In the genomic region with DNA sequence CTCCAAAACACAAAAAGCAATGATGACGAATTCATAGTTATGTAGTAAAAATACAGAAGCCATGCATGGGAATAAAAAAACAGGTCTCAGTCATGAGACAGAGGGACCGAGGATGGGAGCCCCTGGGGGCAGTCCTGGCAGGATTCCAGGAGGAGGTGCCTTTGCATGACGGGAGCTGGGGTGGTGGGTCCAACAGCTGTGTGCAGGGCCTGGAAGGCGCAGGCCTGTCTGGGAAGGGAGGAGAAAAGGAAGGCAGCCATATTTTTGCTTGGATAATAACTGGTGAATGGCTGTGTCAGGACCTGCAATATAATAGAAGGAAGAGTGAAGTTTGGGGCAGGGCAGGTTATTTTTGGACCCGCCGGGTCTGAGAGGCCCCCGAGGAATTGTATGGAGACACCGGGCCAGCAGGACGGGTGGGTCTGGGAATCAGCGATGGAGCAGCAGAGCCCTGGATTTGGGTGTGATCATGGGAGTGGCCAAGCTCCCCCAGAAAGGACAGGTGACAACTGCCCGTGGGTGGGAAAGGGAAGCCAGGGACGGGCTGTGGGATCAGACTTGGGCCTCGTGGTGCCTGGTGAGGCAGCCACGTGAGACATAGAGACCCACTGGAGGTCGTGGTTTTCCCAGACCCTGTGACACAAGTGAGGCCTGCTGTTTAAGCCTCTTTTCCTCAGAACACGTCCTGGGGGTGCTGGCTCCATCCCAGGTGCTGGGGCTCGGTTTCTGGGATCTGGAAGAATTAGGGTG, we compare ENCODE assay signal across 27 cellular contexts. TPM values are rescaled to one million over a fixed set of nuclear protein-coding genes. Genes with fewer than 3 reads are reported as not detected.
DNase-seq lines count a peak whose midpoint lies in the region; ATAC-seq and TF ChIP-seq lines count a peak whose summit lies in the region.
"Had no signal": no experiment of that assay in that cellular context is flagged by ENCODE, and none has a peak within 500 bp of the region (broad histone marks: within the 10 kb centered on the region; RNA-seq: fewer than 3 reads in every experiment).

No MANE protein-coding gene starts in this region.

- H3K36me3 ChIP-seq in right atrium auricular region (no peaks in the 10 kb centered on the region), lower lobe of right lung (no peaks in the 10 kb centered on the region)
- H3K36me3 ChIP-seq: left lung, prostate gland had no signal

- H3K9me3 Mint-ChIP-seq in chondrocyte (ENCODE audit: low read depth) = peaks cover 2% of the 10 kb centered on the region
- H3K9me3 Mint-ChIP-seq in osteocyte (ENCODE audit: unreplicated experiment) = no peaks in the 10 kb centered on the region
- no peaks in the 10 kb centered on the region for H3K9me3 Mint-ChIP-seq in activated CD8-positive, alpha-beta T cell treated with anti-CD3 and anti-CD28 coated beads for 36 hours
- H3K9me3 Mint-ChIP-seq: activated naive CD4-positive, alpha-beta T cell treated with anti-CD3 and anti-CD28 coated beads, Interleukin-2, amount 50 U/mL, for 24 hours; activated T-helper 2 cell treated with anti-CD3 and anti-CD28 coated beads, Interferon-gamma antibody, Interleukin-2, Interleukin-4, amounts not matched to agents 10 μg/mL and 5 μg/mL and 100 μg/mL, durations not matched to agents 14 hours and 24 hours and 36 hours; CD8-positive, alpha-beta memory T cell; naive thymus-derived CD8-positive, alpha-beta T cell had no signal

- ATAC-seq in left ventricle myocardium superior (no peak), HG03342 (IDR thresholded peaks at IDR 0.05; ENCODE audit: unreplicated experiment) (no peak), lower lobe of right lung (no peak)
- no peak for ATAC-seq in activated CD8-positive, alpha-beta T cell treated with anti-CD3 and anti-CD28 coated beads for 36 hours
- ATAC-seq: activated CD4-positive, CD25-positive, alpha-beta regulatory T cell treated with anti-CD3 and anti-CD28 coated beads, Interleukin-2, amount 50 U/mL, for 24 hours; left lung; naive thymus-derived CD8-positive, alpha-beta T cell had no signal

- H3K9me3 ChIP-seq in right atrium auricular region = no peaks in the 10 kb centered on the region
- H3K9me3 ChIP-seq in lower lobe of right lung = no peaks in the 10 kb centered on the region
- H3K9me3 ChIP-seq: left lung, prostate gland had no signal

- CTCF ChIA-PET in activated CD8-positive, alpha-beta T cell treated with anti-CD3 and anti-CD28 coated beads for 36 hours (lab: Charles Lee) = no interaction called here

- H3K27ac ChIP-seq in right atrium auricular region (no peak overlapping the region), lower lobe of right lung (no peak overlapping the region)
- H3K27ac ChIP-seq: epithelial cell of prostate, left lung, prostate gland had no signal

- no peaks in the 10 kb centered on the region for H3K27me3 ChIP-seq in right atrium auricular region
- H3K27me3 ChIP-seq in lower lobe of right lung (ENCODE audit: low read depth) = peaks cover 21% of the 10 kb centered on the region

- peak; percentile 16 for DNase-seq in right atrium auricular region (ENCODE audit: low spot score)
- DNase-seq in left ventricle myocardium superior = no peak
- peak; percentile 64 for DNase-seq in chondrocyte (ENCODE audit: low spot score)
- peak; percentile 73 for DNase-seq in osteocyte (ENCODE audit: extremely low spot score, unreplicated experiment)
- DNase-seq in lower lobe of right lung = no peak
- no peak for DNase-seq in activated CD8-positive, alpha-beta T cell treated with anti-CD3 and anti-CD28 coated beads for 36 hours
- DNase-seq: activated CD4-positive, alpha-beta T cell treated with anti-CD3 and anti-CD28 coated beads, Interleukin-2, amount 50 U/mL, for 48 hours; activated T-cell treated with anti-CD3 and anti-CD28 coated beads for 4 hours; amniotic stem cell; CD8-positive, alpha-beta memory T cell; effector memory CD4-positive, alpha-beta T cell; EL; KBM-7; naive thymus-derived CD8-positive, alpha-beta T cell; NCI-H1105 treated with DMSO at 0.1 percent for 48 hours; NCI-H187 treated with DMSO at 0.1 percent for 48 hours; OCI-M1; stimulated activated CD4-positive, alpha-beta T cell treated with anti-CD3 and anti-CD28 coated beads, Interleukin-4, amount 100 ng/mL, for 24 hours; T-helper 2 cell had no signal

- H3K27me3 Mint-ChIP-seq in chondrocyte (ENCODE audit: low read depth) (peaks cover 28% of the 10 kb centered on the region), osteocyte (ENCODE audit: unreplicated experiment) (peaks cover 15% of the 10 kb centered on the region)
- peaks cover 11% of the 10 kb centered on the region for H3K27me3 Mint-ChIP-seq in activated CD8-positive, alpha-beta T cell treated with anti-CD3 and anti-CD28 coated beads for 36 hours

- no peak for TF ChIP-seq CTCF in right atrium auricular region (IDR thresholded peaks at IDR 0.05)
- no peak for TF ChIP-seq CTCF in chondrocyte (IDR thresholded peaks at IDR 0.05)
- TF ChIP-seq CTCF in osteocyte (IDR thresholded peaks at IDR 0.05) = no peak
- no peak for TF ChIP-seq CTCF in lower lobe of right lung (IDR thresholded peaks at IDR 0.05)
- TF ChIP-seq CTCF in activated CD8-positive, alpha-beta T cell treated with anti-CD3 and anti-CD28 coated beads for 36 hours (IDR thresholded peaks at IDR 0.05) = no peak

- H3K4me3 Mint-ChIP-seq in chondrocyte (ENCODE audit: unreplicated experiment) (no peak overlapping the region), osteocyte (ENCODE audit: unreplicated experiment) (no peak overlapping the region)
- H3K4me3 Mint-ChIP-seq in activated CD8-positive, alpha-beta T cell treated with anti-CD3 and anti-CD28 coated beads for 36 hours = no peak overlapping the region
- H3K4me3 Mint-ChIP-seq: activated naive CD4-positive, alpha-beta T cell treated with anti-CD3 and anti-CD28 coated beads, Interleukin-2, amount 50 U/mL, for 24 hours; CD8-positive, alpha-beta memory T cell; naive thymus-derived CD8-positive, alpha-beta T cell had no signal

- H3K27ac Mint-ChIP-seq in chondrocyte (ENCODE audit: unreplicated experiment) (no peak overlapping the region), osteocyte (ENCODE audit: unreplicated experiment) (no peak overlapping the region)
- no peak overlapping the region for H3K27ac Mint-ChIP-seq in activated CD8-positive, alpha-beta T cell treated with anti-CD3 and anti-CD28 coated beads for 36 hours
- H3K27ac Mint-ChIP-seq: activated naive CD4-positive, alpha-beta T cell treated with anti-CD3 and anti-CD28 coated beads, Interleukin-2, amount 50 U/mL, for 24 hours; activated T-helper 2 cell treated with anti-CD3 and anti-CD28 coated beads, Interferon-gamma antibody, Interleukin-2, Interleukin-4, amounts not matched to agents 10 μg/mL and 5 μg/mL and 100 μg/mL, durations not matched to agents 14 hours and 24 hours and 36 hours; CD8-positive, alpha-beta memory T cell; naive thymus-derived CD8-positive, alpha-beta T cell had no signal

- POLR2A ChIA-PET in activated CD8-positive, alpha-beta T cell treated with anti-CD3 and anti-CD28 coated beads for 36 hours (lab: Charles Lee) = no interaction called here

- no peak overlapping the region for H3K4me3 ChIP-seq in right atrium auricular region
- H3K4me3 ChIP-seq in lower lobe of right lung = no peak overlapping the region
- H3K4me3 ChIP-seq: left lung, prostate gland had no signal

- no peaks in the 10 kb centered on the region for H3K36me3 Mint-ChIP-seq in chondrocyte (ENCODE audit: low read depth)
- no peaks in the 10 kb centered on the region for H3K36me3 Mint-ChIP-seq in osteocyte (ENCODE audit: unreplicated experiment)
- no peaks in the 10 kb centered on the region for H3K36me3 Mint-ChIP-seq in activated CD8-positive, alpha-beta T cell treated with anti-CD3 and anti-CD28 coated beads for 36 hours (ENCODE audit: low read depth)
- H3K36me3 Mint-ChIP-seq: activated naive CD4-positive, alpha-beta T cell treated with anti-CD3 and anti-CD28 coated beads, Interleukin-2, amount 50 U/mL, for 24 hours; CD8-positive, alpha-beta memory T cell; naive thymus-derived CD8-positive, alpha-beta T cell had no signal

- peaks cover 0 to 19% of the 10 kb centered on the region in 2 donors for H3K4me1 ChIP-seq in right atrium auricular region
- peaks cover 6% of the 10 kb centered on the region for H3K4me1 ChIP-seq in lower lobe of right lung
- H3K4me1 ChIP-seq: left lung had no signal

- intact Hi-C loops in left ventricle myocardium superior (cut with micrococcal nuclease) = no loop called here
- intact Hi-C loops in lower lobe of right lung (cut with DNase I) = no loop called here
- intact Hi-C loops in activated CD8-positive, alpha-beta T cell treated with anti-CD3 and anti-CD28 coated beads for 36 hours (cut with micrococcal nuclease) = no loop called here

- H3K4me1 Mint-ChIP-seq in chondrocyte (ENCODE audit: low read depth) (peaks cover 17% of the 10 kb centered on the region), osteocyte (ENCODE audit: unreplicated experiment) (peaks cover 16% of the 10 kb centered on the region)
- peaks cover 5% of the 10 kb centered on the region for H3K4me1 Mint-ChIP-seq in activated CD8-positive, alpha-beta T cell treated with anti-CD3 and anti-CD28 coated beads for 36 hours (ENCODE audit: low read depth)

RNA-seq across cellular contexts. Expression of gene JAKMIP3, which starts 2.9 kb away (rescaled TPM):
- total RNA-seq in right atrium auricular region (under 1 TPM; 0.20 to 0.44 TPM), left ventricle myocardium superior (2.0 TPM), chondrocyte (0.67 to 1.6 TPM (median 0.69 TPM) in 3 replicates), osteocyte (0.64 and 0.65 TPM in 2 replicates), lower lobe of right lung (0.18 TPM)
- total RNA-seq in activated CD8-positive, alpha-beta T cell treated with anti-CD3 and anti-CD28 coated beads for 36 hours = under 1 TPM; 0.18 to 0.31 TPM
- total RNA-seq: MCF 10A had no signal

Comparison
In these comparisons a context has a peak if more than half of its experiments do, and no peak if none do; other contexts are left out.
1. DNase-seq: peak in right atrium auricular region (single experiment), chondrocyte (single experiment) and osteocyte (single experiment); none in left ventricle myocardium superior (single experiment), lower lobe of right lung (single experiment) and activated CD8-positive, alpha-beta T cell treated with anti-CD3 and anti-CD28 coated beads for 36 hours (single experiment).